11 cellular contexts compared by ENCODE assay signal in genomic region chr4:173436149-173436579, GRCh38. TPM values are rescaled to one million over a fixed set of nuclear protein-coding genes. Genes with fewer than 3 reads are reported as not detected.
DNase-seq lines count a peak whose midpoint lies in the region; ATAC-seq and TF ChIP-seq lines count a peak whose summit lies in the region.
"Had no signal": no experiment of that assay in that cellular context is flagged by ENCODE, and none has a peak within 500 bp of the region (broad histone marks: within the 10 kb centered on the region; RNA-seq: fewer than 3 reads in every experiment).

No MANE protein-coding gene starts in this region.

- POLR2A ChIA-PET in activated CD4-positive, alpha-beta T cell treated with anti-CD3 and anti-CD28 coated beads for 36 hours (lab: Charles Lee), result no interaction called here
- POLR2A ChIA-PET in GM10248 (lab: Yijun Ruan, JAX), result no interaction called here

- no peaks in the 10 kb centered on the region for H3K36me3 Mint-ChIP-seq in activated CD4-positive, alpha-beta T cell treated with anti-CD3 and anti-CD28 coated beads for 36 hours (ENCODE audit: low read depth)
- H3K36me3 Mint-ChIP-seq in type B pancreatic cell, result peaks cover 3% of the 10 kb centered on the region

- H3K9me3 Mint-ChIP-seq in activated CD4-positive, alpha-beta T cell treated with anti-CD3 and anti-CD28 coated beads for 36 hours (ENCODE audit: low read depth), result no peaks in the 10 kb centered on the region
- H3K9me3 Mint-ChIP-seq in type B pancreatic cell, result no peaks in the 10 kb centered on the region
- H3K9me3 Mint-ChIP-seq: activated B cell treated with CpG ODN at 0.5 μM for 24 hours had no signal

- CTCF ChIA-PET in activated CD4-positive, alpha-beta T cell treated with anti-CD3 and anti-CD28 coated beads for 36 hours (lab: Charles Lee), result no interaction called here
- CTCF ChIA-PET in GM10248 (lab: Yijun Ruan, JAX), result no interaction called here

- peaks cover 9% of the 10 kb centered on the region for H3K4me1 Mint-ChIP-seq in activated CD4-positive, alpha-beta T cell treated with anti-CD3 and anti-CD28 coated beads for 36 hours
- peaks cover 16% of the 10 kb centered on the region for H3K4me1 Mint-ChIP-seq in type B pancreatic cell (ENCODE audit: unreplicated experiment)
- H3K4me1 Mint-ChIP-seq: activated B cell treated with CpG ODN at 0.5 μM for 24 hours had no signal

- H3K4me3 Mint-ChIP-seq in activated CD4-positive, alpha-beta T cell treated with anti-CD3 and anti-CD28 coated beads for 36 hours, result no peak overlapping the region
- H3K4me3 Mint-ChIP-seq in type B pancreatic cell, result peak overlapping the region; percentile 12
- H3K4me3 Mint-ChIP-seq: activated B cell treated with CpG ODN at 0.5 μM for 24 hours had no signal

- TF ChIP-seq CTCF in type B pancreatic cell (conservative IDR thresholded peaks at IDR 0.05), result no peak
- TF ChIP-seq CTCF in GM10248 (IDR thresholded peaks at IDR 0.05; ENCODE audit: control extremely low read depth, extremely low read depth, low read depth, missing control alignments), result no peak

- no peak for ATAC-seq in activated CD4-positive, alpha-beta T cell treated with anti-CD3 and anti-CD28 coated beads for 36 hours

- intact Hi-C loops in activated CD4-positive, alpha-beta T cell treated with anti-CD3 and anti-CD28 coated beads for 36 hours (cut with DNase I, micrococcal nuclease), result no loop called here

- H3K27me3 Mint-ChIP-seq in activated CD4-positive, alpha-beta T cell treated with anti-CD3 and anti-CD28 coated beads for 36 hours, result no peaks in the 10 kb centered on the region
- H3K27me3 Mint-ChIP-seq in type B pancreatic cell, result no peaks in the 10 kb centered on the region
- H3K27me3 Mint-ChIP-seq: activated B cell treated with CpG ODN at 0.5 μM for 24 hours had no signal

- no peak for DNase-seq in activated CD4-positive, alpha-beta T cell treated with anti-CD3 and anti-CD28 coated beads for 36 hours
- no peak for DNase-seq in activated CD4-positive, alpha-beta T cell treated with anti-CD3 and anti-CD28 coated beads, Interleukin-2, amount 50 U/mL, for 4 hours
- DNase-seq in amniotic epithelial cell (ENCODE audit: low read depth), result peak; percentile 95
- peak; percentile 17 for DNase-seq in iPS-NIHi11 (ENCODE audit: low spot score)
- no peak for DNase-seq in type B pancreatic cell (ENCODE audit: extremely low spot score, unreplicated experiment)
- no peak for DNase-seq in NCI-H446 treated with DMSO at 0.1 percent for 48 hours (lab: John Stamatoyannopoulos, UW)
- no peak for DNase-seq in GM10248 (ENCODE audit: extremely low spot score)
- no peak for DNase-seq in T-helper 2 cell
- DNase-seq: activated B cell treated with CpG ODN at 0.5 μM for 24 hours; activated effector memory CD4-positive, alpha-beta T cell treated with anti-CD3 and anti-CD28 coated beads, Interleukin-2, amount 50 U/mL, for 16 hours; dorsolateral prefrontal cortex had no signal

- H3K27ac Mint-ChIP-seq in activated CD4-positive, alpha-beta T cell treated with anti-CD3 and anti-CD28 coated beads for 36 hours, result peak overlapping the region; percentile 29
- peak overlapping the region; percentile 29 for H3K27ac Mint-ChIP-seq in type B pancreatic cell
- H3K27ac Mint-ChIP-seq: activated B cell treated with CpG ODN at 0.5 μM for 24 hours had no signal

RNA-seq across cellular contexts. Expression of gene SCRG1, which starts 37.2 kb away (rescaled TPM):
- total RNA-seq in activated CD4-positive, alpha-beta T cell treated with anti-CD3 and anti-CD28 coated beads for 36 hours, result not detected
- 0.17 TPM in 1 of 2 replicates, not detected in the other for total RNA-seq in type B pancreatic cell (ENCODE audit: low replicate concordance)
- total RNA-seq: activated B cell treated with CpG ODN at 0.5 μM for 24 hours had no signal

Comparison
In these comparisons a context has a peak if more than half of its experiments do, and no peak if none do; other contexts are left out.
1. DNase-seq: peak in amniotic epithelial cell (single experiment) and iPS-NIHi11 (single experiment); none in activated CD4-positive, alpha-beta T cell treated with anti-CD3 and anti-CD28 coated beads for 36 hours (single experiment), activated CD4-positive, alpha-beta T cell treated with anti-CD3 and anti-CD28 coated beads, Interleukin-2, amount 50 U/mL, for 4 hours (0 of 2), type B pancreatic cell (single experiment), NCI-H446 treated with DMSO at 0.1 percent for 48 hours (single experiment), GM10248 (single experiment) and T-helper 2 cell (0 of 5).